8 cellular contexts compared by ENCODE assay signal in the genomic region with DNA sequence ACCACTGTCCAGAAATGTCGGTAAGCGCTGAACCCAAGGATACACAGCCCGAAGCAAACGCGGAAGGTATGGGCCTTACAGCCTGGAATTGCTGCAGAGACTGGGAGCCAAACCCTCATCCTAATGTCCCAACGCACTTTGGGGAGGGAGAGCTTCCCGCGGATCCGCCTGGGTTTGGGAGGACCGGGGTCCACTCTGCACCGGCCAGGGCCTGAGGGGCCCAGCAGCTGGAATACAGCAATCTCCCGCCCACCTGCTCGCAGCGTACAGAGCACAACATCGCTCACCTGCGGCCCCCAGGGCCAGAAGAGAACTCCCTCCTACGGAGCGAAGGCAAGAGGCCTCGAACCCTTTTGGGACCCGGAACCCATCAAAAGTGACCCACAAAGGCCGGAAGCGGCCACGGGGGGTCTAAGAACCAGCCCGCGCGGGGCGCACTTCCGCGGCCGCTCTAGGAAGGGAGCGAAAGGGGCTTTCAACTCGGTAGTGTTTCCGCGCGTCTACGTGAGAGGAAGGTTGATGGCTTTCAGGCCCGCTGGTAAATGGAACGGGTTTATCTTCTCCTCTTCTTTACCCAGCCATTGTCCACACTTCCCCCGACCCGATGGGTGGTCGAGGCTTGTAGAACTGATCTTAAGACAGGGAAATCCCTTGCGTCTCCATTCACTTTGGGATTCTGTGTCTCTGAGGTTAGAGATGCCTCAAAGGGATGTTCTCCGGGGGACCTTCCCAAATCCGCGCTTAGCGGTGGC. TPM values are rescaled to one million over a fixed set of nuclear protein-coding genes. Genes with fewer than 3 reads are reported as not detected.
DNase-seq lines count a peak whose midpoint lies in the region; ATAC-seq, FAIRE-seq and TF ChIP-seq lines count a peak whose summit lies in the region.

A gene (minus strand): TSS at position 378 of the 752 bp plus-strand sequence. CDS start 1,342 bp downstream, outside the sequence.

- no peaks in the 10 kb centered on the region for H3K9me3 Mint-ChIP-seq in astrocyte (ENCODE audit: unreplicated experiment)

- no peaks in the 10 kb centered on the region for H3K36me3 Mint-ChIP-seq in astrocyte (ENCODE audit: low read depth, unreplicated experiment)

- ATAC-seq in aorta (ENCODE audit: low FRiP score), result peak; percentile 95

- H3K36me3 ChIP-seq in astrocyte (ENCODE audit: insufficient read depth, low read length) (peaks cover 2% of the 10 kb centered on the region), aorta (ENCODE audit: control insufficient read depth in 1 of 2, insufficient read depth in 2 of 2, low read length in 1 of 2) (no peaks in the 10 kb centered on the region)

- H3K9me3 ChIP-seq in astrocyte (ENCODE audit: insufficient read depth, low read depth, low read length) (no peaks in the 10 kb centered on the region), aorta (ENCODE audit: control insufficient read depth, low read length) (no peaks in the 10 kb centered on the region)

- peak within 1 kb of the TSS; percentile 96 for H3K27ac Mint-ChIP-seq in astrocyte (ENCODE audit: unreplicated experiment)

- DNase-seq in GM03348 (ENCODE audit: low spot score) (peak; percentile 87), HCEC 1CT (peak; percentile 84), NCI-H1105 (lab: John Stamatoyannopoulos, UW) (peak; percentile 92), T-helper 2 cell (peak; percentile 42 to 93 (median 61)), astrocyte (ENCODE audit: low read depth) (peak; percentile 71), hippocampal formation (lab: John Stamatoyannopoulos, UW) (peak; percentile 84 to 85), retina (peak; percentile 97), aorta (peak; percentile 90 to 94)

- H3K9ac ChIP-seq in astrocyte (ENCODE audit: low read length), result peak within 1 kb of the TSS; percentile 88

- H3K27me3 ChIP-seq in astrocyte (ENCODE audit: insufficient read depth, low read length), result no peaks in the 10 kb centered on the region
- no peaks in the 10 kb centered on the region for H3K27me3 ChIP-seq in aorta (ENCODE audit: control insufficient read depth in 1 of 2, insufficient read depth in 2 of 2, low read length in 1 of 2)

- peak within 1 kb of the TSS; percentile 95 for H3K4me3 Mint-ChIP-seq in astrocyte (ENCODE audit: unreplicated experiment)

- WGBS in aorta, 2 donors, result 1% methylated on average over 37 to 46 of the region's 46 CpGs

- peak within 1 kb of the TSS; percentile 91 for H2AFZ ChIP-seq in astrocyte (ENCODE audit: low read depth, low read length)

- peaks cover 11% of the 10 kb centered on the region for H3K4me1 Mint-ChIP-seq in astrocyte (ENCODE audit: low read depth, unreplicated experiment)

- TF ChIP-seq CTCF in astrocyte (IDR thresholded peaks at IDR 0.05; ENCODE audit: insufficient read depth, low read depth, low read length), result peak; percentile 17

- peak within 1 kb of the TSS; percentile 60 for H3K27ac ChIP-seq in astrocyte (ENCODE audit: low read depth, low read length)
- no peak within 1 kb of the TSS for H3K27ac ChIP-seq in aorta (ENCODE audit: low read depth in 1 of 2, low read length in 2 of 2)

- peaks cover 45% of the 10 kb centered on the region for H3K79me2 ChIP-seq in astrocyte (ENCODE audit: insufficient read depth, low read length)

- peak within 1 kb of the TSS; percentile 83 for H3K4me3 ChIP-seq in astrocyte (ENCODE audit: insufficient read depth, low read depth, low read length)
- peak within 1 kb of the TSS; percentile 59 to 91 for H3K4me3 ChIP-seq in aorta (ENCODE audit: low read length in 2 of 2)

- no peak for FAIRE-seq in astrocyte (lab: Jason Lieb, UNC)

- peak within 1 kb of the TSS; percentile 87 for H3K4me2 ChIP-seq in astrocyte (ENCODE audit: low read length)

- peaks cover 2% of the 10 kb centered on the region for H4K20me1 ChIP-seq in astrocyte (ENCODE audit: insufficient read depth, low read length)

- no peaks in the 10 kb centered on the region for H3K27me3 Mint-ChIP-seq in astrocyte (ENCODE audit: low read depth, unreplicated experiment)

- peaks cover 4% of the 10 kb centered on the region for H3K4me1 ChIP-seq in astrocyte (ENCODE audit: insufficient read depth, low read length)
- H3K4me1 ChIP-seq in aorta (ENCODE audit: control insufficient read depth in 1 of 2, insufficient read depth in 2 of 2, low read length in 2 of 2), result peaks cover 0 to 3% of the 10 kb centered on the region in 2 donors

- intact Hi-C loops in aorta (cut with DNase I), result no loop called here

RNA-seq across cellular contexts. Expression of the gene that starts here (rescaled TPM):
- total RNA-seq in astrocyte (5.0 and 6.3 TPM in 2 replicates), aorta (1 to 10 TPM; 5.0 to 7.0 TPM)
- 1 to 10 TPM; 2.3 to 3.3 TPM for polyA plus RNA-seq in aorta
